ENCODE assay signal across 9 cellular contexts in the genomic region with DNA sequence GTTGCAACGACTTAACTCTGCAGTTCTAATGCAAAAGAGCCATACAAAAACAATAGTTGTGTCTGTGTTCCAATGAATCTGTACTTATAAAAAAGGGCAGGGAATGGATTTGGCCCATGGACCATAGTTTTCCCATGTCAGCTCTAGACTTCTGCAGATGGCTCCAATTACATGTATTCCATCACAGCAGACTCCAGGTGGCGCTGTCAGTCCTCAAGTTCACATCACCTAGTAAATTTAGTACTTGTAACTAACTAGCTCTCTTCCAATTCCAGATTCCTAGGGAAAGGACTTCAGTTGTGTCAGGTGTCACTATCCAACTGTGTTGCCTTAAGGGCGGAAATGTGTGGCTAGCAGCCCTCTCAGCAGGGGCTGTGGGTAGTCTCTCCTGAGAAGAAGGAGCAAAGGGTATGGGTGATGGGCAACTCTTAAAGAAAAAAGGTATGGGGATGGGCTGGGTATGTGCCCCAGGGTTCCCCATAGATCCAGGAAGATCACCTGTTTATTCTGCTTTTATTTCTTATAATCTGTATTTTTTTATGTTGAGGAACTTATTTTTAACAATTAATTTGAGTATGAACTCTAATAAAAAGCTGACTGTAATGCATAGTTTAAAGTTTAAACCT. TPM values are rescaled to one million over a fixed set of nuclear protein-coding genes. Genes with fewer than 3 reads are reported as not detected.
DNase-seq lines count a peak whose midpoint lies in the region; ATAC-seq lines count a peak whose summit lies in the region.
"Had no signal": no experiment of that assay in that cellular context is flagged by ENCODE, and none has a peak within 500 bp of the region (broad histone marks: within the 10 kb centered on the region; RNA-seq: fewer than 3 reads in every experiment).

No MANE protein-coding gene starts in this region.

- DNase-seq in NCI-H510A treated with DMSO at 0.1 percent for 48 hours (lab: John Stamatoyannopoulos, UW) (peak; percentile 22), NCI-H510A (lab: John Stamatoyannopoulos, UW) (no peak), NCI-H2107 treated with DMSO at 0.1 percent for 48 hours (lab: John Stamatoyannopoulos, UW; ENCODE audit: unreplicated experiment) (peak; percentile 26), left lobe of liver (ENCODE audit: low spot score) (peak; percentile 54)
- peak; percentile 49 for DNase-seq in activated CD4-positive, CD25-positive, alpha-beta regulatory T cell treated with anti-CD3 and anti-CD28 coated beads, Interleukin-2, amount 50 U/mL, for 16 hours (ENCODE audit: low read depth, low spot score)
- peak; percentile 46 for DNase-seq in central memory CD4-positive, alpha-beta T cell
- DNase-seq in stimulated activated CD4-positive, alpha-beta T cell treated with anti-CD3 and anti-CD28 coated beads, Interleukin-4, amount 100 ng/mL, for 48 hours (ENCODE audit: low read depth in 2 of 2), result peak; percentile 51 to 60

- ATAC-seq in left lobe of liver, result peak; percentile 85
- no peak for ATAC-seq in HG03039 (IDR thresholded peaks at IDR 0.05; ENCODE audit: unreplicated experiment)

RNA-seq across cellular contexts. Expression of a gene that starts 36.2 kb away (rescaled TPM):
- 8.0 TPM for total RNA-seq in left lobe of liver

RNA-seq across cellular contexts. Expression of a gene that starts 36.2 kb away (rescaled TPM):
- total RNA-seq in left lobe of liver, result not detected
- total RNA-seq: skeletal muscle tissue had no signal
